In the genomic region with DNA sequence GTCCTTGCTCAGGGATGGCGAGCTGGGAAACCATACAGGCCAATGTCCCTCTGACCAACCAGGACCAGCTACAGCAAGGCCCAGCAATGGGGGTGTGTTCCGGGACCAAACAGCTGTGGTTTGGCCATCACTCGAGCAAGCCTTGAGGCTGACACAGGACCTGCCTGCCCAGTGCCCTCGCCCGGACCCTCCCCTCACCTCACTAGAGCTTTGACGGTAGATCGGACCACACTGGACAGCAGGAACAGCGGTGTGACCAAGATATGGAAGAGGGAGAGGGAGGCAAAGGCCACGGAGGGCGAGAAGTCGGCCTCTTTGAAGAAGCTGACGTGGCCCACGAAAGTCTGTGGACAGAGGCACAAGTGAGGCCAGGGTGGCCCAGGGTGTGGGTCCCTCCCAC, we compare ENCODE assay signal across 28 cellular contexts. TPM values are rescaled to one million over a fixed set of nuclear protein-coding genes. Genes with fewer than 3 reads are reported as not detected.
DNase-seq lines count a peak whose midpoint lies in the region; ATAC-seq, FAIRE-seq and TF ChIP-seq lines count a peak whose summit lies in the region.
"Had no signal": no experiment of that assay in that cellular context is flagged by ENCODE, and none has a peak within 500 bp of the region (broad histone marks: within the 10 kb centered on the region; RNA-seq: fewer than 3 reads in every experiment).

No MANE protein-coding gene starts in this region.

- no peaks in the 10 kb centered on the region for H3K79me2 ChIP-seq in H1 (ENCODE audit: control insufficient read depth in 1 of 2, insufficient read depth in 2 of 2, low read length in 2 of 2)

- CTCF ChIA-PET in H1 (lab: Charles Lee; ENCODE audit: partially characterized antibody): interaction anchor here (0.6 to 6.0 kb wide), 17 partner anchors 11 to 958 kb away, joined by 3 to 25 read pairs (median 5); partner anchors contain the start of gene KCNJ11
- CTCF ChIA-PET in CD8-positive, alpha-beta memory T cell (lab: Charles Lee): interaction anchor here (1.1 to 1.8 kb wide), 3 partner anchors 13 to 41 kb away, joined by 3 to 5 read pairs (median 3); no protein-coding TSS in a partner anchor

- no peak overlapping the region for H2BK12ac ChIP-seq in H1 (ENCODE audit: low read depth, low read length)

- H2BK5ac ChIP-seq in H1 (ENCODE audit: low read depth, low read length): no peak overlapping the region

- H4K20me1 ChIP-seq in H1 (replicated peaks in 1 of 2; ENCODE audit: control insufficient read depth in 1 of 2, insufficient read depth in 2 of 2, low read length in 2 of 2): no peaks in the 10 kb centered on the region

- WGBS in H1 (ENCODE audit: extremely low coverage in 1 of 2, insufficient coverage in 1 of 2, insufficient read length in 1 of 2, insufficient replicate concordance in 2 of 2, low coverage in 1 of 2, low lambda C conversion rate in 2 of 2, missing lambda C conversion rate in 1 of 2), 2 experiments: 87% methylated on average over 12 of the region's 13 CpGs; no CpG with 5 or more reads in 1 of the 2 experiments
- 92 to 93% methylated on average over 13 of the region's 13 CpGs for WGBS in aorta, 2 donors

- H2BK120ac ChIP-seq in H1 (replicated peaks; ENCODE audit: low read depth, low read length): no peak overlapping the region

- no peak overlapping the region for H2AK5ac ChIP-seq in H1 (ENCODE audit: low read depth, low read length)

- no peak overlapping the region for H3K4me3 Mint-ChIP-seq in CD8-positive, alpha-beta memory T cell
- H3K4me3 Mint-ChIP-seq: CD14-positive monocyte, H9 had no signal

- H2BK20ac ChIP-seq in H1 (ENCODE audit: low read length): no peak overlapping the region

- no peak overlapping the region for H3K9ac ChIP-seq in H1 (replicated peaks in 1 of 4; ENCODE audit: extremely low read depth in 1 of 4, low read depth in 3 of 4, low read length in 3 of 4)
- H3K9ac ChIP-seq: GM23248 had no signal

- no peak overlapping the region for H2BK15ac ChIP-seq in H1 (ENCODE audit: low read length)

- H2AFZ ChIP-seq in H1 (ENCODE audit: low read length): no peak overlapping the region
- H2AFZ ChIP-seq: GM23248 had no signal

- no peaks in the 10 kb centered on the region; a peak in 1 of 7 replicates for H3K4me1 ChIP-seq in H1 (replicated peaks in 1 of 4; ENCODE audit: control insufficient read depth in 3 of 4, insufficient read depth in 4 of 4, low read length in 3 of 4)
- H3K4me1 ChIP-seq in gastrocnemius medialis: peaks cover 31 to 34% of the 10 kb centered on the region in 2 donors
- no peaks in the 10 kb centered on the region for H3K4me1 ChIP-seq in aorta (ENCODE audit: control insufficient read depth in 1 of 2, insufficient read depth in 2 of 2, low read length in 2 of 2)
- no peaks in the 10 kb centered on the region for H3K4me1 ChIP-seq in CD8-positive, alpha-beta memory T cell (ENCODE audit: insufficient read depth, low read length)
- H3K4me1 ChIP-seq: A549 had no signal

- H3K18ac ChIP-seq in H1 (ENCODE audit: extremely low read depth, low read length): no peak overlapping the region

- intact Hi-C loops in gastrocnemius medialis (cut with DNase I; ENCODE audit: low total_unique reads) (loop anchor here (5.0 kb wide), 2 partner anchors 38 to 47 kb away; partner anchors contain the start of gene ABCC8), aorta (cut with DNase I) (no loop called here)

- no peak for FAIRE-seq in H1 (lab: Jason Lieb, UNC)
- FAIRE-seq: A549, GM18507, HepG2 had no signal

- H3K4me1 Mint-ChIP-seq in CD8-positive, alpha-beta memory T cell: no peaks in the 10 kb centered on the region

- H3K14ac ChIP-seq in H1 (ENCODE audit: insufficient read length): no peak overlapping the region

- TF ChIP-seq CTCF in WERI-Rb-1 (IDR thresholded peaks at IDR 0.05; ENCODE audit: low read depth, low read length): no peak
- no peak for TF ChIP-seq CTCF in H1 (IDR thresholded peaks at IDR 0.05; ENCODE audit: control extremely low read depth in 1 of 3, insufficient read depth in 1 of 3, low read depth in 1 of 3, low read length in 3 of 3)
- TF ChIP-seq CTCF in gastrocnemius medialis (IDR thresholded peaks at IDR 0.05 in 4 of 5, conservative IDR thresholded peaks at IDR 0.05 in 1 of 5): no peak

- peak overlapping the region; percentile 58; the same call in 1 of the 2 replicates for H4K8ac ChIP-seq in H1 (ENCODE audit: extremely low read depth, insufficient read depth, low read length)

- H3K9me3 ChIP-seq in WERI-Rb-1 (ENCODE audit: severe bottlenecking): no peaks in the 10 kb centered on the region
- H3K9me3 ChIP-seq in H1 (ENCODE audit: insufficient read depth in 2 of 2, low read depth in 1 of 2, low read length in 1 of 2): no peaks in the 10 kb centered on the region
- no peaks in the 10 kb centered on the region for H3K9me3 ChIP-seq in gastrocnemius medialis
- no peaks in the 10 kb centered on the region for H3K9me3 ChIP-seq in aorta (ENCODE audit: control insufficient read depth, low read length)
- no peaks in the 10 kb centered on the region for H3K9me3 ChIP-seq in CD8-positive, alpha-beta memory T cell (ENCODE audit: low read length)
- H3K9me3 ChIP-seq: A549 had no signal

- no peak for TF ChIP-seq EP300 in H1 (IDR thresholded peaks at IDR 0.05; ENCODE audit: borderline replicate concordance in 1 of 2, low read depth in 2 of 2, low read length in 2 of 2)

- ATAC-seq in gastrocnemius medialis (no peak), aorta (ENCODE audit: low FRiP score) (peak; percentile 13)
- ATAC-seq: A549, Panc1 had no signal

- no peak for TF ChIP-seq RAD21 in H1 (IDR thresholded peaks at IDR 0.05 in 1 of 2, conservative IDR thresholded peaks at IDR 0.05 in 1 of 2; ENCODE audit: low read depth in 2 of 2, low read length in 2 of 2)

- DNase-seq in WERI-Rb-1: no peak
- DNase-seq in H1 (ENCODE audit: low read depth in 1 of 2, low spot score in 2 of 2): no peak
- no peak for DNase-seq in gastrocnemius medialis
- no peak for DNase-seq in aorta
- no peak for DNase-seq in activated CD4-positive, alpha-beta T cell treated with anti-CD3 and anti-CD28 coated beads, Interleukin-2, amount 50 U/mL, for 4 hours
- DNase-seq in CD8-positive, alpha-beta memory T cell: no peak
- no peak for DNase-seq in NOMO-1 treated with DMSO at 0.1 percent for 48 hours (lab: John Stamatoyannopoulos, UW; ENCODE audit: unreplicated experiment)
- DNase-seq: AML-193, Calu3, DMS153, GM23248, H9, Kasumi-1, MV-4-11, NCI-H1105, NCI-H1436 treated with DMSO at 0.1 percent for 48 hours, NCI-H2029, NCI-H446, NCI-H524 treated with DMSO at 0.1 percent for 48 hours, SHP77 treated with DMSO at 0.1 percent for 48 hours had no signal

- no peak overlapping the region for H4K5ac ChIP-seq in H1 (ENCODE audit: insufficient read length, low read depth, low read length)

- H3K56ac ChIP-seq in H1 (replicated peaks; ENCODE audit: insufficient read length, low read depth, low read length): no peak overlapping the region

- H3K27ac ChIP-seq in WERI-Rb-1 (peak overlapping the region; percentile 94), H1 (ENCODE audit: low read depth, low read length) (no peak overlapping the region), gastrocnemius medialis (peak overlapping the region in 3 of 4 donors; percentile 39 to 54 (median 43)), aorta (ENCODE audit: low read depth in 1 of 2, low read length in 2 of 2) (no peak overlapping the region)
- H3K27ac ChIP-seq in CD8-positive, alpha-beta memory T cell (ENCODE audit: low read depth, low read length): no peak overlapping the region
- H3K27ac ChIP-seq: A549, GM23248 had no signal

- peaks cover 0 to 1% (median 0%) of the 10 kb centered on the region in 5 donors for H3K9me3 Mint-ChIP-seq in CD8-positive, alpha-beta memory T cell
- H3K9me3 Mint-ChIP-seq: CD14-positive monocyte, H9 had no signal

- no peaks in the 10 kb centered on the region for H3K79me1 ChIP-seq in H1 (ENCODE audit: low read depth, low read length)

- in situ Hi-C loops in gastrocnemius medialis (cut with MboI; ENCODE audit: low sequenced_read_pairs in 4 of 4): no loop called here

- no peaks in the 10 kb centered on the region for H3K23me2 ChIP-seq in H1 (ENCODE audit: low read depth, low read length)

- H3K4me2 ChIP-seq in H1 (ENCODE audit: insufficient read depth in 1 of 2, low read depth in 2 of 2, low read length in 2 of 2): no peak overlapping the region
- H3K4me2 ChIP-seq: A549 had no signal

- POLR2A ChIA-PET in H1 (lab: Charles Lee; ENCODE audit: partially characterized antibody): interaction anchor here (1.4 to 1.6 kb wide), 2 partner anchors 11 to 16 kb away, joined by 3 read pairs; no protein-coding TSS in a partner anchor
- POLR2A ChIA-PET in CD8-positive, alpha-beta memory T cell (lab: Charles Lee): no interaction called here

- no peak overlapping the region for H3K23ac ChIP-seq in H1 (ENCODE audit: insufficient read length)

- H3K27ac Mint-ChIP-seq in CD8-positive, alpha-beta memory T cell: peak overlapping the region in 1 of 8 donors; percentile 0
- H3K27ac Mint-ChIP-seq: H9 had no signal

- H3K4ac ChIP-seq in H1 (replicated peaks; ENCODE audit: insufficient read length, low read depth, low read length): no peak overlapping the region

- no peak overlapping the region for H4K91ac ChIP-seq in H1 (replicated peaks; ENCODE audit: insufficient read length, low read length)

- no peak for TF ChIP-seq POLR2A in H1 (IDR thresholded peaks at IDR 0.05; ENCODE audit: control extremely low read depth in 1 of 2, low read depth in 2 of 2, low read length in 2 of 2)
- no peak for TF ChIP-seq POLR2A in gastrocnemius medialis (IDR thresholded peaks at IDR 0.05)

- H3K36me3 ChIP-seq in WERI-Rb-1 (peaks cover 6% of the 10 kb centered on the region; the same call in 1 of the 2 replicates), H1 (ENCODE audit: control insufficient read depth in 2 of 4, insufficient read depth in 4 of 4, low read length in 3 of 4) (no peaks in the 10 kb centered on the region), gastrocnemius medialis (no peaks in the 10 kb centered on the region), aorta (ENCODE audit: control insufficient read depth in 1 of 2, insufficient read depth in 2 of 2, low read length in 1 of 2) (no peaks in the 10 kb centered on the region)
- no peaks in the 10 kb centered on the region for H3K36me3 ChIP-seq in CD8-positive, alpha-beta memory T cell (ENCODE audit: insufficient read depth, low read length)

- H3K27me3 Mint-ChIP-seq in CD8-positive, alpha-beta memory T cell: peaks cover 10 to 26% of the 10 kb centered on the region in 2 donors

- H3K36me3 Mint-ChIP-seq in CD8-positive, alpha-beta memory T cell: no peaks in the 10 kb centered on the region
- H3K36me3 Mint-ChIP-seq: CD14-positive monocyte had no signal

- no peak overlapping the region for H3K4me3 ChIP-seq in WERI-Rb-1 (ENCODE audit: low read depth, low read length)
- no peak overlapping the region for H3K4me3 ChIP-seq in H1 (ENCODE audit: extremely low read depth in 1 of 4, insufficient read depth in 2 of 4, low read depth in 3 of 4, low read length in 4 of 4)
- H3K4me3 ChIP-seq in gastrocnemius medialis: no peak overlapping the region
- no peak overlapping the region for H3K4me3 ChIP-seq in aorta (ENCODE audit: low read length in 2 of 2)
- no peak overlapping the region for H3K4me3 ChIP-seq in CD8-positive, alpha-beta memory T cell (ENCODE audit: low read length)
- H3K4me3 ChIP-seq: A549, GM23248 had no signal

- H3K27me3 ChIP-seq in WERI-Rb-1 (ENCODE audit: insufficient read depth, low read depth, severe bottlenecking) (no peaks in the 10 kb centered on the region), H1 (replicated peaks in 1 of 4; ENCODE audit: control insufficient read depth in 3 of 4, extremely low read depth in 1 of 4, insufficient read depth in 3 of 4, low read length in 3 of 4) (no peaks in the 10 kb centered on the region), gastrocnemius medialis (no peaks in the 10 kb centered on the region), aorta (ENCODE audit: control insufficient read depth in 1 of 2, insufficient read depth in 2 of 2, low read length in 1 of 2) (no peaks in the 10 kb centered on the region)
- no peaks in the 10 kb centered on the region for H3K27me3 ChIP-seq in CD8-positive, alpha-beta memory T cell (ENCODE audit: insufficient read depth, low read length, poor library complexity, severe bottlenecking)

RNA-seq across cellular contexts. Expression of gene KCNJ11, which starts 42.2 kb away (rescaled TPM):
- 6.3 and 8.3 TPM in 2 replicates for total RNA-seq in H1 (2021; fragmentation: NEBNext Ultra II Directional; extraction: Animal tissue kit (Norgen Biotek cat#: 25700))
- 3.8 and 6.5 TPM in 2 replicates for polyA plus RNA-seq in H1 (2011; rRNA removed)
- 6.6 TPM for polyA plus RNA-seq in H1 (2011; cell fraction: cytosol; rRNA removed)
- 6.2 TPM for polyA plus RNA-seq in H1 (2011; cell fraction: nucleus; rRNA removed)
- polyA plus RNA-seq in H1 (2012, experiment 1 of 2): 5.3 to 11.5 TPM (median 8.7 TPM) in 4 replicates
- polyA plus RNA-seq in H1 (2012, experiment 2 of 2): 4.7 TPM
- polyA plus RNA-seq in H1 (2013, experiment 1 of 2): 2.4 TPM
- 2.6 TPM for polyA plus RNA-seq in H1 (2013, experiment 2 of 2)
- polyA minus RNA-seq in H1 (2011; rRNA and poly(A)+ RNA removed): 8.1 and 10.1 TPM in 2 replicates
- 12.1 TPM for polyA minus RNA-seq in H1 (2011; cell fraction: cytosol; rRNA and poly(A)+ RNA removed)
- 5.4 TPM for polyA minus RNA-seq in H1 (2011; cell fraction: nucleus; rRNA and poly(A)+ RNA removed)
- 100 to 1,000 TPM; 103 to 182 (median 147) TPM for total RNA-seq in gastrocnemius medialis
- total RNA-seq in aorta: 1 to 10 TPM; 1.0 to 1.3 TPM
- 1 to 10 TPM; 1.6 to 3.8 TPM for polyA plus RNA-seq in aorta
- total RNA-seq in CD8-positive, alpha-beta memory T cell: under 1 TPM; 0.53 to 0.95 TPM
- polyA plus RNA-seq in CD8-positive, alpha-beta memory T cell: 0.09 TPM
- total RNA-seq: GM23248, M059J had no signal
- polyA plus RNA-seq: CD14-positive monocyte, GM23248 had no signal

RNA-seq across cellular contexts. Expression of gene ABCC8, which starts 46.0 kb away (rescaled TPM):
- 2.6 and 3.7 TPM in 2 replicates for total RNA-seq in H1 (2021; fragmentation: NEBNext Ultra II Directional; extraction: Animal tissue kit (Norgen Biotek cat#: 25700))
- 4.9 and 7.1 TPM in 2 replicates for polyA plus RNA-seq in H1 (2011; rRNA removed)
- 4.3 TPM for polyA plus RNA-seq in H1 (2011; cell fraction: cytosol; rRNA removed)
- 30.9 TPM for polyA plus RNA-seq in H1 (2011; cell fraction: nucleus; rRNA removed)
- polyA plus RNA-seq in H1 (2012, experiment 1 of 2): 3.7 to 4.4 TPM (median 4.0 TPM) in 4 replicates
- 1.0 TPM for polyA plus RNA-seq in H1 (2012, experiment 2 of 2)
- 1.2 TPM for polyA plus RNA-seq in H1 (2013, experiment 1 of 2)
- polyA plus RNA-seq in H1 (2013, experiment 2 of 2): 1.2 TPM
- polyA minus RNA-seq in H1 (2011; rRNA and poly(A)+ RNA removed): 10.8 and 11.7 TPM in 2 replicates
- 2.1 TPM for polyA minus RNA-seq in H1 (2011; cell fraction: cytosol; rRNA and poly(A)+ RNA removed)
- 20.1 TPM for polyA minus RNA-seq in H1 (2011; cell fraction: nucleus; rRNA and poly(A)+ RNA removed)
- 1 to 10 TPM in 2 of 4 donors, under 1 TPM in 2; 0.33 to 4.0 (median 1.1) TPM for total RNA-seq in gastrocnemius medialis
- total RNA-seq in aorta: 1 to 10 TPM in 1 of 2 donors, under 1 TPM in 1; 0.32 to 2.5 TPM
- polyA plus RNA-seq in aorta: under 1 TPM in 1 of 2 donors, not detected in 1; 0.59 TPM
- not detected for total RNA-seq in CD8-positive, alpha-beta memory T cell
- not detected for polyA plus RNA-seq in CD8-positive, alpha-beta memory T cell
- total RNA-seq: GM23248, HepG2, HT1080, M059J, OCI-LY7 had no signal
- polyA plus RNA-seq: CD14-positive monocyte, GM23248, HepG2 had no signal

Comparison
In these comparisons a context has a peak if more than half of its experiments do, and no peak if none do; other contexts are left out.
1. H3K27ac ChIP-seq: peak in WERI-Rb-1 (single experiment) and gastrocnemius medialis (3 of 4); none in H1 (single experiment), aorta (0 of 2) and CD8-positive, alpha-beta memory T cell (single experiment).
2. RNA of gene KCNJ11, which starts 42.2 kb away (total RNA-seq): 103 to 182 TPM in gastrocnemius medialis; 6.3 to 8.3 TPM in H1, 1.0 to 1.3 TPM in aorta and 0.53 to 0.95 TPM in CD8-positive, alpha-beta memory T cell; every median in the first group is over 10 times any median in the second.